Comparison of ENCODE assay signal across 8 cellular contexts in the genomic region with DNA sequence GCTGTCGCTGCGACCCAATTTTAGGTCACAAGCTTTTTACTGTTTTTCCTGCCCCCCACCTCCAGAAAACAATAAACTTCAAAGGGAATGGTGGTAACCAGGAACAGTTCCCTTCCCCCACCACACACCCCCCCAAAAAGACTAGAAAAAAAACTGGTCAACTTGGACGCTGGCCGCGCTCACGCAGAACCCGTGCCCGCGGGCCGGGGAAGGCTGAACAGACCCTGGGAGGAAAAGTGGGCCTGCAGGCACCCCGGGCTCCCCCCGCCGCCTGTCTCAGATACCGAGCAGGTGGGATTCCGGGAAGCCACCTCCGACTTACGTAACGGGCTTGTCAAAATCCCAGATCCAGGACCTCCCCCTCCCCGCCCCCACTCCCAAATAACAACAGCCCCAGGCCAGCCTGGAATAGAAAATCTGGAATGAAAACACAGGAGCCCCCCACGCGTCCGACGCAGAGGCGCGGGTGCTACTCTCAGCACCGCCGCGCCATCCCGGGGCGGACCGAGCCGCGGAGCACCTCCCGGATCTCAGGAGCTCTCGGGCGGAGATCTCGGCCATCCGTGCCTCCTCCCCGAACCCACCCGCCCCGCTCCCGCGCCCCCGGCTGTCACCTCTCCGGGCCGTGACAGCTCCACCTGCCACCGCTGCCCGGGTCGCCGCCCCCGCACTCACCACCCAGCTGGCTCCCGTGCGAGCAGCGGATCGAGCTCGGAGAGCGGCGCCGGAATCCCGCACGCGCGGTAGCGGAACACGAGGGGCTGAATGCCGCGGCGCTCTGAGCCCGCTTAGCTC. TPM values are rescaled to one million over a fixed set of nuclear protein-coding genes. Genes with fewer than 3 reads are reported as not detected.
DNase-seq lines count a peak whose midpoint lies in the region; ATAC-seq, FAIRE-seq and TF ChIP-seq lines count a peak whose summit lies in the region.

No MANE protein-coding gene starts in this region.

- H3K79me1 ChIP-seq in H1 (ENCODE audit: low read depth, low read length): no peaks in the 10 kb centered on the region

- no peak overlapping the region for H3K23ac ChIP-seq in H1 (ENCODE audit: insufficient read length)

- 0 out of 2 replicates have a peak overlapping the region, but pooled peaks have one; percentile 10 for H2AFZ ChIP-seq in H1 (ENCODE audit: low read length)

- H3K79me2 ChIP-seq in H1 (ENCODE audit: control insufficient read depth in 1 of 2, insufficient read depth in 2 of 2, low read length in 2 of 2): no peaks in the 10 kb centered on the region

- H4K8ac ChIP-seq in H1 (ENCODE audit: extremely low read depth, insufficient read depth, low read length): no peak overlapping the region

- H3K27ac Mint-ChIP-seq in activated CD4-positive, alpha-beta memory T cell treated with anti-CD3 and anti-CD28 coated beads for 36 hours: peak overlapping the region; percentile 97

- no peak for TF ChIP-seq POLR2A in H1 (IDR thresholded peaks at IDR 0.05; ENCODE audit: control extremely low read depth in 1 of 2, low read depth in 2 of 2, low read length in 2 of 2)

- H2BK20ac ChIP-seq in H1 (ENCODE audit: low read length): no peak overlapping the region

- H3K27me3 Mint-ChIP-seq in activated CD4-positive, alpha-beta memory T cell treated with anti-CD3 and anti-CD28 coated beads for 36 hours: no peaks in the 10 kb centered on the region

- TF ChIP-seq RAD21 in H1 (IDR thresholded peaks at IDR 0.05 in 1 of 2, conservative IDR thresholded peaks at IDR 0.05 in 1 of 2; ENCODE audit: low read depth in 2 of 2, low read length in 2 of 2): no peak

- no peak for DNase-seq in AG09309 (ENCODE audit: low read depth)
- peak; percentile 41 to 52 for DNase-seq in NCI-H1930 (lab: John Stamatoyannopoulos, UW)
- DNase-seq in activated CD4-positive, alpha-beta memory T cell treated with anti-CD3 and anti-CD28 coated beads for 36 hours: peak; percentile 69
- peak in 1 of 2 experiments; percentile 5 for DNase-seq in H1 (ENCODE audit: low read depth in 1 of 2, low spot score in 2 of 2)
- DNase-seq in stimulated activated CD8-positive, alpha-beta memory T cell treated with anti-CD3 and anti-CD28 coated beads, Interleukin-7, amount 100 ng/mL, for 48 hours (ENCODE audit: extremely low read depth in 1 of 2, low read depth in 1 of 2): peak; percentile 18 to 27

- H3K4me3 Mint-ChIP-seq in activated CD4-positive, alpha-beta memory T cell treated with anti-CD3 and anti-CD28 coated beads for 36 hours: peak overlapping the region; percentile 82

- H3K23me2 ChIP-seq in H1 (ENCODE audit: low read depth, low read length): peaks cover 2% of the 10 kb centered on the region

- no peak overlapping the region for H2BK15ac ChIP-seq in H1 (ENCODE audit: low read length)

- peak overlapping the region; percentile 31 for H4K5ac ChIP-seq in H1 (ENCODE audit: insufficient read length, low read depth, low read length)

- H3K36me3 Mint-ChIP-seq in activated CD4-positive, alpha-beta memory T cell treated with anti-CD3 and anti-CD28 coated beads for 36 hours: peaks cover 1% of the 10 kb centered on the region

- H2BK120ac ChIP-seq in H1 (replicated peaks; ENCODE audit: low read depth, low read length): no peak overlapping the region

- no peak overlapping the region for H2AK5ac ChIP-seq in H1 (ENCODE audit: low read depth, low read length)

- ATAC-seq in GM19438 (IDR thresholded peaks at IDR 0.05; ENCODE audit: low read depth, unreplicated experiment): peak; percentile 32
- ATAC-seq in HG03521 (IDR thresholded peaks at IDR 0.05; ENCODE audit: unreplicated experiment): no peak

- H3K56ac ChIP-seq in H1 (replicated peaks; ENCODE audit: insufficient read length, low read depth, low read length): no peak overlapping the region

- FAIRE-seq in H1 (lab: Jason Lieb, UNC): no peak

- no peak overlapping the region for H3K14ac ChIP-seq in H1 (ENCODE audit: insufficient read length)

- H3K36me3 ChIP-seq in H1 (ENCODE audit: control insufficient read depth in 2 of 4, insufficient read depth in 4 of 4, low read length in 3 of 4) (no peaks in the 10 kb centered on the region), mesodermal cell (ENCODE audit: control insufficient read depth, insufficient read depth, low read length) (no peaks in the 10 kb centered on the region)

- no peak for TF ChIP-seq CTCF in AG09309 (IDR thresholded peaks at IDR 0.05; ENCODE audit: control insufficient read depth, insufficient read depth, low read depth, low read length, missing control alignments)
- TF ChIP-seq CTCF in H1 (IDR thresholded peaks at IDR 0.05; ENCODE audit: control extremely low read depth in 1 of 3, insufficient read depth in 1 of 3, low read depth in 1 of 3, low read length in 3 of 3): no peak

- H3K9ac ChIP-seq in H1 (replicated peaks in 1 of 4; ENCODE audit: extremely low read depth in 1 of 4, low read depth in 3 of 4, low read length in 3 of 4): no peak overlapping the region; a peak in 1 of 7 replicates

- no peak overlapping the region for H2BK5ac ChIP-seq in H1 (ENCODE audit: low read depth, low read length)

- no peaks in the 10 kb centered on the region for H3K9me3 Mint-ChIP-seq in activated CD4-positive, alpha-beta memory T cell treated with anti-CD3 and anti-CD28 coated beads for 36 hours

- peak overlapping the region; percentile 66 to 81 for H3K4me2 ChIP-seq in H1 (ENCODE audit: insufficient read depth in 1 of 2, low read depth in 2 of 2, low read length in 2 of 2)

- H3K9me3 ChIP-seq in H1 (ENCODE audit: insufficient read depth in 2 of 2, low read depth in 1 of 2, low read length in 1 of 2) (no peaks in the 10 kb centered on the region), mesodermal cell (ENCODE audit: control insufficient read depth, low read length) (no peaks in the 10 kb centered on the region)

- H3K18ac ChIP-seq in H1 (ENCODE audit: extremely low read depth, low read length): no peak overlapping the region

- H3K4me1 ChIP-seq in H1 (replicated peaks in 1 of 4; ENCODE audit: control insufficient read depth in 3 of 4, insufficient read depth in 4 of 4, low read length in 3 of 4) (peaks cover 0 to 2% (median 0%) of the 10 kb centered on the region in 4 experiments; a peak in 4 of 7 replicates), mesodermal cell (ENCODE audit: control insufficient read depth, insufficient read depth, low read length, poor library complexity, severe bottlenecking) (no peaks in the 10 kb centered on the region)

- CTCF ChIA-PET in activated CD4-positive, alpha-beta memory T cell treated with anti-CD3 and anti-CD28 coated beads for 36 hours (lab: Charles Lee): interaction anchor here (1.4 to 3.5 kb wide), 5 partner anchors 32 to 78 kb away, joined by 3 to 11 read pairs (median 8); partner anchors contain the start of gene RAB11A
- CTCF ChIA-PET in H1 (lab: Charles Lee; ENCODE audit: partially characterized antibody): interaction anchor here (1.2 to 1.3 kb wide), 2 partner anchors 12 to 78 kb away, joined by 4 read pairs; partner anchors contain the start of gene RAB11A

- WGBS in H1 (ENCODE audit: extremely low coverage in 1 of 2, insufficient coverage in 1 of 2, insufficient read length in 1 of 2, insufficient replicate concordance in 2 of 2, low coverage in 1 of 2, low lambda C conversion rate in 2 of 2, missing lambda C conversion rate in 1 of 2), 2 experiments: 3% methylated on average over 15 of the region's 69 CpGs; no CpG with 5 or more reads in 1 of the 2 experiments
- 1 to 2% methylated on average over 33 to 38 of the region's 69 CpGs for WGBS in mesodermal cell (ENCODE audit: insufficient coverage in 2 of 2), 2 experiments

- H3K27ac ChIP-seq in H1 (ENCODE audit: low read depth, low read length) (no peak overlapping the region), mesodermal cell (ENCODE audit: low read depth, low read length, severe bottlenecking) (peak overlapping the region; percentile 79)

- H4K91ac ChIP-seq in H1 (replicated peaks; ENCODE audit: insufficient read length, low read length): no peak overlapping the region

- H4K20me1 ChIP-seq in H1 (replicated peaks in 1 of 2; ENCODE audit: control insufficient read depth in 1 of 2, insufficient read depth in 2 of 2, low read length in 2 of 2): no peaks in the 10 kb centered on the region

- H3K4ac ChIP-seq in H1 (replicated peaks; ENCODE audit: insufficient read length, low read depth, low read length): no peak overlapping the region

- H3K27me3 ChIP-seq in H1 (replicated peaks in 1 of 4; ENCODE audit: control insufficient read depth in 3 of 4, extremely low read depth in 1 of 4, insufficient read depth in 3 of 4, low read length in 3 of 4): no peaks in the 10 kb centered on the region

- intact Hi-C loops in activated CD4-positive, alpha-beta memory T cell treated with anti-CD3 and anti-CD28 coated beads for 36 hours (cut with micrococcal nuclease): loop anchor here (1.0 to 10.0 kb wide), 7 partner anchors 14 to 1743 kb away; partner anchors contain the start of gene RAB11A

- no peak overlapping the region for H2BK12ac ChIP-seq in H1 (ENCODE audit: low read depth, low read length)

- H3K4me3 ChIP-seq in AG09309 (ENCODE audit: control insufficient read depth, low read depth, low read length): peak overlapping the region; percentile 85
- peak overlapping the region; percentile 59 to 98 (median 80) for H3K4me3 ChIP-seq in H1 (ENCODE audit: extremely low read depth in 1 of 4, insufficient read depth in 2 of 4, low read depth in 3 of 4, low read length in 4 of 4)
- peak overlapping the region; percentile 65 for H3K4me3 ChIP-seq in mesodermal cell (ENCODE audit: extremely low read depth, insufficient read depth, low read length, poor library complexity, severe bottlenecking)

- peaks cover 59% of the 10 kb centered on the region for H3K4me1 Mint-ChIP-seq in activated CD4-positive, alpha-beta memory T cell treated with anti-CD3 and anti-CD28 coated beads for 36 hours (ENCODE audit: low read depth)

- POLR2A ChIA-PET in activated CD4-positive, alpha-beta memory T cell treated with anti-CD3 and anti-CD28 coated beads for 36 hours (lab: Charles Lee): interaction anchor here (0.5 to 4.8 kb wide), 17 partner anchors 9 to 487 kb away, joined by 3 to 44 read pairs (median 4); partner anchors contain the start of genes RAB11A and RNU5B-1
- POLR2A ChIA-PET in H1 (lab: Charles Lee; ENCODE audit: partially characterized antibody): interaction anchor here (1.0 to 1.6 kb wide), 2 partner anchors 41 to 78 kb away, joined by 3 to 6 read pairs; partner anchors contain the start of gene RAB11A

- no peak for TF ChIP-seq EP300 in H1 (IDR thresholded peaks at IDR 0.05; ENCODE audit: borderline replicate concordance in 1 of 2, low read depth in 2 of 2, low read length in 2 of 2)

RNA-seq across cellular contexts. Expression of gene DENND4A, which starts 0.6 kb away (rescaled TPM):
- total RNA-seq in activated CD4-positive, alpha-beta memory T cell treated with anti-CD3 and anti-CD28 coated beads for 36 hours: 10 to 100 TPM; 39.9 to 41.3 TPM
- total RNA-seq in H1 (2021; fragmentation: NEBNext Ultra II Directional; extraction: Animal tissue kit (Norgen Biotek cat#: 25700)): 4.7 and 6.1 TPM in 2 replicates
- polyA plus RNA-seq in H1 (2011; rRNA removed): 0.86 and 1.3 TPM in 2 replicates
- polyA plus RNA-seq in H1 (2011; cell fraction: cytosol; rRNA removed): 1.5 TPM
- 1.3 TPM for polyA plus RNA-seq in H1 (2011; cell fraction: nucleus; rRNA removed)
- polyA plus RNA-seq in H1 (2012, experiment 1 of 2): 1.3 to 3.0 TPM (median 1.9 TPM) in 4 replicates
- polyA plus RNA-seq in H1 (2012, experiment 2 of 2): 0.07 TPM
- 3.0 TPM for polyA plus RNA-seq in H1 (2013, experiment 1 of 2)
- 2.7 TPM for polyA plus RNA-seq in H1 (2013, experiment 2 of 2)
- 8.1 and 11.8 TPM in 2 replicates for polyA minus RNA-seq in H1 (2011; rRNA and poly(A)+ RNA removed)
- 3.9 TPM for polyA minus RNA-seq in H1 (2011; cell fraction: cytosol; rRNA and poly(A)+ RNA removed)
- polyA minus RNA-seq in H1 (2011; cell fraction: nucleus; rRNA and poly(A)+ RNA removed): 16.4 TPM
- polyA plus RNA-seq in mesodermal cell (2013, experiment 1 of 2): 8.1 TPM
- polyA plus RNA-seq in mesodermal cell (2013, experiment 2 of 2): 7.7 TPM
